ENCODE assay signal across 19 cellular contexts in genomic region chr20:48965189-48965910, GRCh38. TPM values are rescaled to one million over a fixed set of nuclear protein-coding genes. Genes with fewer than 3 reads are reported as not detected.
DNase-seq lines count a peak whose midpoint lies in the region; ATAC-seq, FAIRE-seq and TF ChIP-seq lines count a peak whose summit lies in the region.
"Had no signal": no experiment of that assay in that cellular context is flagged by ENCODE, and none has a peak within 500 bp of the region (broad histone marks: within the 10 kb centered on the region; RNA-seq: fewer than 3 reads in every experiment).

No MANE protein-coding gene starts in this region.

- H3K9me3 Mint-ChIP-seq in activated T-helper 17 cell treated with anti-CD3 and anti-CD28 coated beads, Interleukin-2, amount 50 U/mL, for 72 hours: no peaks in the 10 kb centered on the region
- H3K9me3 Mint-ChIP-seq: activated naive CD4-positive, alpha-beta T cell treated with anti-CD3 and anti-CD28 coated beads, Interleukin-2, amount 10 ng/mL, durations not matched to agents 7 days and 5 days had no signal

- no peak overlapping the region for H3K9ac ChIP-seq in HepG2 (ENCODE audit: insufficient read depth, low read depth, low read length)
- H3K9ac ChIP-seq in colonic mucosa (ENCODE audit: low read depth in 2 of 2, low read length in 2 of 2): no peak overlapping the region

- TSS peak; percentile 8 for BruUV-seq in HepG2 (replicated peaks; lab: Mats Ljungman, UMichigan)

- POLR2A ChIA-PET in HepG2 (lab: Yijun Ruan, JAX): no interaction called here

- H3K27ac ChIP-seq in HepG2 (ENCODE audit: extremely low read length, insufficient read depth, low read length) (no peak overlapping the region), right lobe of liver (no peak overlapping the region), transverse colon (peak overlapping the region in 3 of 4 donors; percentile 3 to 32 (median 20)), prostate gland (no peak overlapping the region), colonic mucosa (no peak overlapping the region)
- H3K27ac ChIP-seq: vagina had no signal

- H4K20me1 ChIP-seq in HepG2 (ENCODE audit: insufficient read depth, low read length): no peaks in the 10 kb centered on the region

- H3K4me2 ChIP-seq in HepG2 (ENCODE audit: low read depth, low read length): no peak overlapping the region

- ATAC-seq in HepG2 (no peak), right lobe of liver (no peak)
- ATAC-seq in activated T-helper 17 cell treated with anti-CD3 and anti-CD28 coated beads, Interleukin-2, amount 50 U/mL, for 72 hours (replicated peaks): no peak

- H3K27me3 ChIP-seq in HepG2 (ENCODE audit: control insufficient read depth in 1 of 2, insufficient read depth in 2 of 2, low read length in 2 of 2) (no peaks in the 10 kb centered on the region), right lobe of liver (no peaks in the 10 kb centered on the region), transverse colon (no peaks in the 10 kb centered on the region), prostate gland (replicated peaks; ENCODE audit: insufficient read depth) (no peaks in the 10 kb centered on the region), colonic mucosa (no peaks in the 10 kb centered on the region)
- H3K27me3 ChIP-seq: BE2C, vagina had no signal

- TF ChIP-seq RAD21 in HepG2 (CRISPR knock-in tag; IDR thresholded peaks at IDR 0.05): no peak

- H3K9me3 ChIP-seq in HepG2 (ENCODE audit: low read length) (no peaks in the 10 kb centered on the region), right lobe of liver (no peaks in the 10 kb centered on the region), transverse colon (no peaks in the 10 kb centered on the region), prostate gland (no peaks in the 10 kb centered on the region), colonic mucosa (no peaks in the 10 kb centered on the region)
- H3K9me3 ChIP-seq: BE2C, vagina had no signal

- H3K4me1 Mint-ChIP-seq in activated T-helper 17 cell treated with anti-CD3 and anti-CD28 coated beads, Interleukin-2, amount 50 U/mL, for 72 hours: no peaks in the 10 kb centered on the region
- H3K4me1 Mint-ChIP-seq: activated naive CD4-positive, alpha-beta T cell treated with anti-CD3 and anti-CD28 coated beads, Interleukin-2, amount 10 ng/mL, durations not matched to agents 7 days and 5 days had no signal

- 98% methylated on average over 3 of the region's 3 CpGs for WGBS in HepG2 (ENCODE audit: low lambda C conversion rate)
- 69% methylated on average over 3 of the region's 3 CpGs for WGBS in right lobe of liver (ENCODE audit: insufficient coverage, low coverage, low lambda C conversion rate, missing lambda C conversion rate)
- 63 to 68% methylated on average over 3 of the region's 3 CpGs for WGBS in transverse colon (ENCODE audit: low coverage in 1 of 2), 2 donors
- WGBS in prostate gland: 61% methylated on average over 3 of the region's 3 CpGs

- no peaks in the 10 kb centered on the region for H3K79me2 ChIP-seq in HepG2 (ENCODE audit: insufficient read depth, low read length)

- H2AFZ ChIP-seq in HepG2 (ENCODE audit: low read length): no peak overlapping the region

- TF ChIP-seq POLR2A in HepG2 (IDR thresholded peaks at IDR 0.05; ENCODE audit: insufficient read depth in 1 of 2, low read depth in 2 of 2, low read length in 2 of 2): no peak
- TF ChIP-seq POLR2A in right lobe of liver (IDR thresholded peaks at IDR 0.05): no peak
- no peak for TF ChIP-seq POLR2A in transverse colon (IDR thresholded peaks at IDR 0.05)
- no peak for TF ChIP-seq POLR2A in prostate gland (IDR thresholded peaks at IDR 0.05)
- no peak for TF ChIP-seq POLR2A in erythroblast (IDR thresholded peaks at IDR 0.05; ENCODE audit: low read length)

- H3K27me3 Mint-ChIP-seq in activated T-helper 17 cell treated with anti-CD3 and anti-CD28 coated beads, Interleukin-2, amount 50 U/mL, for 72 hours: no peaks in the 10 kb centered on the region
- H3K27me3 Mint-ChIP-seq: activated naive CD4-positive, alpha-beta T cell treated with anti-CD3 and anti-CD28 coated beads, Interleukin-2, amount 10 ng/mL, durations not matched to agents 7 days and 5 days had no signal

- H3K4me1 ChIP-seq in HepG2 (ENCODE audit: insufficient read depth, low read length) (no peaks in the 10 kb centered on the region), right lobe of liver (no peaks in the 10 kb centered on the region), transverse colon (peaks cover 0 to 6% (median 2%) of the 10 kb centered on the region in 4 donors), prostate gland (replicated peaks) (no peaks in the 10 kb centered on the region), colonic mucosa (no peaks in the 10 kb centered on the region)
- H3K4me1 ChIP-seq: BE2C, vagina had no signal

- no peak overlapping the region for H3K4me3 Mint-ChIP-seq in activated T-helper 17 cell treated with anti-CD3 and anti-CD28 coated beads, Interleukin-2, amount 50 U/mL, for 72 hours
- H3K4me3 Mint-ChIP-seq: activated naive CD4-positive, alpha-beta T cell treated with anti-CD3 and anti-CD28 coated beads, Interleukin-2, amount 10 ng/mL, durations not matched to agents 7 days and 5 days had no signal

- intact Hi-C loops in HepG2 (cut with micrococcal nuclease; ENCODE audit: unreplicated experiment): no loop called here
- intact Hi-C loops in right lobe of liver (cut with DNase I): no loop called here
- intact Hi-C loops in transverse colon (cut with DNase I; ENCODE audit: low total_unique reads): no loop called here
- intact Hi-C loops in prostate gland (cut with DNase I): no loop called here
- intact Hi-C loops in colonic mucosa (cut with DNase I): no loop called here

- TF ChIP-seq CTCF in HepG2 (CRISPR knock-in tag; IDR thresholded peaks at IDR 0.05): no peak
- TF ChIP-seq CTCF in right lobe of liver (IDR thresholded peaks at IDR 0.05): no peak
- TF ChIP-seq CTCF in transverse colon (IDR thresholded peaks at IDR 0.05): no peak
- no peak for TF ChIP-seq CTCF in prostate gland (IDR thresholded peaks at IDR 0.05)
- TF ChIP-seq CTCF in colonic mucosa (IDR thresholded peaks at IDR 0.05): no peak

- in situ Hi-C loops in HepG2 (cut with HindIII; ENCODE audit: extremely low pct_ligation_motif_present, low pct_unique_long_range_greater_than_20kb) (no loop called here), transverse colon (cut with MboI; ENCODE audit: low pct_ligation_motif_present in 1 of 4, low pct_unique_long_range_greater_than_20kb in 1 of 4, low sequenced_read_pairs in 3 of 4) (no loop called here)

- H3K4me3 ChIP-seq in HepG2 (replicated peaks in 1 of 3; ENCODE audit: insufficient read depth in 1 of 3, low read depth in 2 of 3, low read length in 3 of 3) (no peak overlapping the region), right lobe of liver (no peak overlapping the region), transverse colon (no peak overlapping the region), prostate gland (no peak overlapping the region), colonic mucosa (no peak overlapping the region)
- H3K4me3 ChIP-seq: vagina had no signal

- H3K36me3 ChIP-seq in HepG2 (replicated peaks in 1 of 2; ENCODE audit: control insufficient read depth in 1 of 2, insufficient read depth in 2 of 2, low read length in 2 of 2) (peaks cover 39 to 64% of the 10 kb centered on the region in 2 experiments), right lobe of liver (peaks cover 0 to 50% (median 16%) of the 10 kb centered on the region in 4 donors), transverse colon (peaks cover 0 to 50% (median 24%) of the 10 kb centered on the region in 4 donors), prostate gland (peaks cover 0 to 12% of the 10 kb centered on the region in 2 donors), colonic mucosa (peaks cover 20% of the 10 kb centered on the region)

- TF ChIP-seq EP300 in HepG2 (IDR thresholded peaks at IDR 0.05; ENCODE audit: low read depth in 2 of 2, low read length in 2 of 2) (no peak), HepG2 (CRISPR knock-in tag; IDR thresholded peaks at IDR 0.05; ENCODE audit: borderline replicate concordance) (no peak), transverse colon (IDR thresholded peaks at IDR 0.05; ENCODE audit: low read depth) (no peak)

- CTCF ChIA-PET in HepG2 (lab: Yijun Ruan, JAX; ENCODE audit: low intra/inter-chr PET ratio, low total read pairs): no interaction called here

- DNase-seq in HepG2 (ENCODE audit: low spot score): no peak
- no peak for DNase-seq in right lobe of liver
- DNase-seq in fibroblast of peridontal ligament (ENCODE audit: extremely low read depth): peak; percentile 54
- no peak for DNase-seq in transverse colon
- no peak for DNase-seq in prostate gland (ENCODE audit: low spot score)
- no peak for DNase-seq in colonic mucosa
- DNase-seq in erythroblast (lab: John Stamatoyannopoulos, UW): no peak
- DNase-seq: activated naive CD4-positive, alpha-beta T cell treated with anti-CD3 and anti-CD28 coated beads, Interleukin-2, amount 10 ng/mL, durations not matched to agents 7 days and 5 days; BE2C; NCI-H1436 treated with DMSO at 0.1 percent for 48 hours; NCI-H446; nucleus accumbens; SHP77 treated with DMSO at 0.1 percent for 48 hours; small intestine; stimulated activated naive CD4-positive, alpha-beta T cell treated with Interleukin-2 at 50 U/mL for 16 hours; T-helper 9 cell had no signal

- peaks cover 82% of the 10 kb centered on the region for H3K36me3 Mint-ChIP-seq in activated T-helper 17 cell treated with anti-CD3 and anti-CD28 coated beads, Interleukin-2, amount 50 U/mL, for 72 hours (ENCODE audit: low read depth)

- no peak for FAIRE-seq in HepG2 (lab: Jason Lieb, UNC)
- FAIRE-seq: GM19239, small intestine had no signal

- H3K27ac Mint-ChIP-seq in activated T-helper 17 cell treated with anti-CD3 and anti-CD28 coated beads, Interleukin-2, amount 50 U/mL, for 72 hours: peak overlapping the region; percentile 49
- H3K27ac Mint-ChIP-seq: activated naive CD4-positive, alpha-beta T cell treated with anti-CD3 and anti-CD28 coated beads, Interleukin-2, amount 10 ng/mL, durations not matched to agents 7 days and 5 days had no signal

RNA-seq across cellular contexts. Expression of gene ARFGEF2, which starts 43.8 kb away (rescaled TPM):
- total RNA-seq in HepG2 (2016; rRNA removed; fragmentation: Illumina TruSeq; extraction: Trizol): 60.8 and 89.4 TPM in 2 replicates
- total RNA-seq in HepG2 (2016; cell fraction: cytosol; rRNA removed; fragmentation: Illumina TruSeq; extraction: Trizol; ENCODE audit: low read depth): 12.9 and 14.8 TPM in 2 replicates
- 57.7 and 87.7 TPM in 2 replicates for total RNA-seq in HepG2 (2016; cell fraction: insoluble cytoplasmic fraction; rRNA removed; fragmentation: Illumina TruSeq; extraction: Trizol)
- total RNA-seq in HepG2 (2016; cell fraction: membrane; rRNA removed; fragmentation: Illumina TruSeq; extraction: Trizol): 22.8 and 23.2 TPM in 2 replicates
- total RNA-seq in HepG2 (2016; cell fraction: nucleus; rRNA removed; fragmentation: Illumina TruSeq; extraction: Trizol): 61.8 and 69.9 TPM in 2 replicates
- polyA plus RNA-seq in HepG2 (2011; rRNA removed): 44.0 and 44.6 TPM in 2 replicates
- 26.6 and 34.6 TPM in 2 replicates for polyA plus RNA-seq in HepG2 (2011; cell fraction: cytosol; rRNA removed)
- polyA plus RNA-seq in HepG2 (2011; cell fraction: nucleus; rRNA removed): 49.9 and 56.4 TPM in 2 replicates
- 42.2 and 43.8 TPM in 2 replicates for polyA plus RNA-seq in HepG2 (2012)
- polyA plus RNA-seq in HepG2 (2016; cell fraction: cytosol; fragmentation: Illumina TruSeq; extraction: Trizol; ENCODE audit: low read depth): 1.1 TPM in 2 replicates
- 38.0 and 39.6 TPM in 2 replicates for polyA plus RNA-seq in HepG2 (2016; cell fraction: insoluble cytoplasmic fraction; fragmentation: Illumina TruSeq; extraction: Trizol; ENCODE audit: low read depth)
- 3.0 and 3.5 TPM in 2 replicates for polyA plus RNA-seq in HepG2 (2016; cell fraction: membrane; fragmentation: Illumina TruSeq; extraction: Trizol; ENCODE audit: low read depth)
- 60.6 and 68.6 TPM in 2 replicates for polyA plus RNA-seq in HepG2 (2016; cell fraction: nucleus; fragmentation: Illumina TruSeq; extraction: Trizol; ENCODE audit: insufficient read depth, low read depth)
- polyA minus RNA-seq in HepG2 (2011; rRNA and poly(A)+ RNA removed; ENCODE audit: low replicate concordance): 69.3 and 130 TPM in 2 replicates
- polyA minus RNA-seq in HepG2 (2011; cell fraction: cytosol; rRNA and poly(A)+ RNA removed): 69.6 and 83.1 TPM in 2 replicates
- polyA minus RNA-seq in HepG2 (2011; cell fraction: nucleus; rRNA and poly(A)+ RNA removed): 96.2 and 117 TPM in 2 replicates
- 10 to 100 TPM; 23.4 to 30.0 (median 26.9) TPM for total RNA-seq in right lobe of liver
- 10 to 100 TPM; 22.9 to 32.0 TPM for total RNA-seq in activated T-helper 17 cell treated with anti-CD3 and anti-CD28 coated beads, Interleukin-2, amount 50 U/mL, for 72 hours
- total RNA-seq in transverse colon: 10 to 100 TPM; 52.5 to 69.5 (median 68.5) TPM
- 10 to 100 TPM; 36.3 to 51.6 TPM for total RNA-seq in prostate gland
- 10 to 100 TPM; 46.9 to 74.1 TPM for total RNA-seq in colonic mucosa

Comparison
In these comparisons a context has a peak if more than half of its experiments do, and no peak if none do; other contexts are left out.
1. H3K27ac ChIP-seq: peak in transverse colon (3 of 4); none in HepG2 (single experiment), right lobe of liver (0 of 3), prostate gland (0 of 2) and colonic mucosa (single experiment).